In genomic region chr16:4309833-4310266, GRCh38 we compare ENCODE assay signal across 8 cellular contexts. TPM values are rescaled to one million over a fixed set of nuclear protein-coding genes. Genes with fewer than 3 reads are reported as not detected.
A peak's percentile ranks its signal among the peaks of the same experiment; 100 is the strongest.
DNase-seq lines count a peak whose midpoint lies in the region; ATAC-seq, FAIRE-seq and TF ChIP-seq lines count a peak whose summit lies in the region.

No MANE protein-coding gene starts in this region.

- H3K27me3 ChIP-seq in BLaER1 treated with 17β-estradiol and CSF1 and Interleukin-3, amounts not matched to agents 10 nM and 100 nM: peaks cover 19 to 24% (median 21%) of the 10 kb centered on the region in 11 experiments
- H3K27me3 ChIP-seq in HL-60 (ENCODE audit: insufficient read depth, poor library complexity, severe bottlenecking) (peaks cover 12% of the 10 kb centered on the region), GM12878 (replicated peaks in 1 of 2; ENCODE audit: control insufficient read depth in 2 of 2, insufficient read depth in 2 of 2, low read length in 1 of 2) (peaks cover 0 to 6% of the 10 kb centered on the region in 2 experiments; a peak in 1 of 4 replicates)

- no peak for FAIRE-seq in GM12878 (lab: Jason Lieb, UNC)

- TF ChIP-seq RAD21 in GM12878 (IDR thresholded peaks at IDR 0.05; ENCODE audit: insufficient read depth, low read depth, low read length): peak; percentile 56

- intact Hi-C loops in GM12878 (cut with micrococcal nuclease; ENCODE audit: unreplicated experiment): loop anchor here (2.0 to 5.0 kb wide), 4 partner anchors 21 to 647 kb away; partner anchors contain the start of genes SEC14L5 and TFAP4

- peak in 1 of 2 experiments; percentile 57 for DNase-seq in HL-60 (ENCODE audit: low read depth in 1 of 2, low spot score in 1 of 2)
- DNase-seq in T-helper 1 cell: peak in 3 of 5 donors; percentile 35 to 51 (median 45)
- no peak for DNase-seq in GM12878 (ENCODE audit: low read depth, low spot score)
- DNase-seq in immature natural killer cell: peak; percentile 34 to 48 (median 47)
- peak; percentile 35 for DNase-seq in stimulated activated CD8-positive, alpha-beta memory T cell treated with anti-CD3 and anti-CD28 coated beads, Interleukin-12 subunit alpha, Interleukin-12 subunit beta, amount 100 ng/mL, for 4 hours (ENCODE audit: low read depth)

- no TSS peak for BruUV-seq in GM12878 (replicated peaks; lab: Mats Ljungman, UMichigan)

- POLR2A ChIA-PET in GM12878 (lab: Charles Lee): interaction anchor here (0.6 to 1.5 kb wide), 2 partner anchors 56 to 430 kb away, joined by 4 to 7 read pairs; no protein-coding TSS in a partner anchor

- CTCF ChIA-PET in GM12878 (lab: Yijun Ruan, JAX): interaction anchor here (0.8 to 7.8 kb wide), 17 partner anchors 9 to 174 kb away, joined by 3 to 140 read pairs (median 5); partner anchors contain the start of gene CORO7

- SMC1A ChIA-PET in GM12878 (lab: Charles Lee; ENCODE audit: uncharacterized antibody, unreplicated experiment): interaction anchor here (1.0 to 7.6 kb wide), 4 partner anchors 16 to 23 kb away, joined by 3 to 62 read pairs (median 8); no protein-coding TSS in a partner anchor

- H3K9me3 ChIP-seq in BLaER1 treated with 17β-estradiol and CSF1 and Interleukin-3, amounts not matched to agents 10 nM and 100 nM (replicated peaks in 1 of 11): no peaks in the 10 kb centered on the region
- H3K9me3 ChIP-seq in GM12878 (replicated peaks; ENCODE audit: control insufficient read depth, insufficient read depth, low read length): no peaks in the 10 kb centered on the region

- peaks cover 34 to 63% (median 56%) of the 10 kb centered on the region in 10 experiments for H3K4me1 ChIP-seq in BLaER1 treated with 17β-estradiol and CSF1 and Interleukin-3, amounts not matched to agents 10 nM and 100 nM
- H3K4me1 ChIP-seq in GM12878 (ENCODE audit: control insufficient read depth, insufficient read depth, low read length): peaks cover 16% of the 10 kb centered on the region

- 14% methylated on average over 11 of the region's 11 CpGs for WGBS in GM12878 (ENCODE audit: insufficient coverage, insufficient replicate concordance, low lambda C conversion rate, missing lambda C conversion rate)

- peak overlapping the region in 1 of 5 donors; percentile 91 for H3K4me3 Mint-ChIP-seq in immature natural killer cell

- RAD21 ChIA-PET in GM12878 (lab: Charles Lee; ENCODE audit: unreplicated experiment): interaction anchor here (0.6 to 7.0 kb wide), 5 partner anchors 18 to 39 kb away, joined by 3 to 68 read pairs (median 5); partner anchors contain the start of gene TFAP4

- peak; percentile 90 for TF ChIP-seq CTCF in HL-60 (IDR thresholded peaks at IDR 0.05; ENCODE audit: insufficient read depth, low read length)
- peak; percentile 84 to 94 (median 90) for TF ChIP-seq CTCF in GM12878 (IDR thresholded peaks at IDR 0.05 in 2 of 3, conservative IDR thresholded peaks at IDR 0.05 in 1 of 3; ENCODE audit: control insufficient read depth in 2 of 3, extremely low read depth in 1 of 3, insufficient read depth in 1 of 3, low read depth in 3 of 3, low read length in 3 of 3)

- peak; percentile 52 for ATAC-seq in GM12878
- ATAC-seq in GM18909 (IDR thresholded peaks at IDR 0.05; ENCODE audit: poor library complexity, unreplicated experiment): no peak
- ATAC-seq in HG03565 (IDR thresholded peaks at IDR 0.05; ENCODE audit: unreplicated experiment): no peak

- H4K20me1 ChIP-seq in BLaER1 treated with 17β-estradiol and CSF1 and Interleukin-3, amounts not matched to agents 10 nM and 100 nM: peaks cover 0 to 7% (median 0%) of the 10 kb centered on the region in 11 experiments; a peak in 1 of 22 replicates
- no peaks in the 10 kb centered on the region for H4K20me1 ChIP-seq in GM12878 (ENCODE audit: control insufficient read depth, insufficient read depth)

- H3K27ac ChIP-seq in BLaER1 treated with 17β-estradiol and CSF1 and Interleukin-3, amounts not matched to agents 10 nM and 100 nM: peak overlapping the region in 4 of 11 experiments; percentile 8 to 43 (median 16); a peak in 4 of 22 replicates
- H3K27ac ChIP-seq in HL-60 (replicated peaks): no peak overlapping the region
- H3K27ac ChIP-seq in GM12878 (ENCODE audit: control insufficient read depth, insufficient read depth): no peak overlapping the region

- in situ Hi-C loops in GM12878 (cut with MboI): no loop called here

- peaks cover 26 to 28% of the 10 kb centered on the region in 2 donors for H3K4me1 Mint-ChIP-seq in immature natural killer cell

- peak overlapping the region in 7 of 11 experiments; percentile 11 to 95 (median 35); a peak in 10 of 22 replicates for H3K4me2 ChIP-seq in BLaER1 treated with 17β-estradiol and CSF1 and Interleukin-3, amounts not matched to agents 10 nM and 100 nM
- no peak overlapping the region for H3K4me2 ChIP-seq in GM12878 (ENCODE audit: control insufficient read depth, insufficient read depth)

- peaks cover 22% of the 10 kb centered on the region for H3K79me2 ChIP-seq in GM12878 (ENCODE audit: control insufficient read depth, insufficient read depth, low read length)

- H3K36me3 ChIP-seq in BLaER1 treated with 17β-estradiol and CSF1 and Interleukin-3, amounts not matched to agents 10 nM and 100 nM: peaks cover 0 to 13% (median 0%) of the 10 kb centered on the region in 11 experiments; a peak in 5 of 22 replicates
- peaks cover 2 to 3% of the 10 kb centered on the region in 2 experiments; a peak in 1 of 4 replicates for H3K36me3 ChIP-seq in GM12878 (ENCODE audit: control insufficient read depth in 2 of 2, insufficient read depth in 2 of 2, low read length in 1 of 2)

- H3K9ac ChIP-seq in BLaER1 treated with 17β-estradiol and CSF1 and Interleukin-3, amounts not matched to agents 10 nM and 100 nM: no peak overlapping the region; a peak in 1 of 22 replicates
- H3K9ac ChIP-seq in GM12878 (ENCODE audit: control insufficient read depth, insufficient read depth, low read length): no peak overlapping the region

- no peak for TF ChIP-seq POLR2A in GM12878 (IDR thresholded peaks at IDR 0.05; ENCODE audit: low read depth, low read length)

- peaks cover 0 to 4% (median 0%) of the 10 kb centered on the region in 3 donors for H3K36me3 Mint-ChIP-seq in immature natural killer cell

- H3K9me3 Mint-ChIP-seq in immature natural killer cell: peaks cover 0 to 2% (median 0%) of the 10 kb centered on the region in 6 donors

- no peak for TF ChIP-seq EP300 in GM12878 (IDR thresholded peaks at IDR 0.05; ENCODE audit: borderline replicate concordance in 1 of 2, control insufficient read depth in 1 of 2, low read depth in 2 of 2, low read length in 2 of 2)

- H3K27ac Mint-ChIP-seq in immature natural killer cell: peak overlapping the region in 4 of 6 donors; percentile 34 to 79 (median 63)

- H2AFZ ChIP-seq in GM12878 (ENCODE audit: control insufficient read depth, low read depth, low read length): peak overlapping the region; percentile 52

- no peak overlapping the region for H3K4me3 ChIP-seq in BLaER1 treated with 17β-estradiol and CSF1 and Interleukin-3, amounts not matched to agents 10 nM and 100 nM
- no peak overlapping the region for H3K4me3 ChIP-seq in HL-60 (replicated peaks; ENCODE audit: insufficient read depth, low read length)
- no peak overlapping the region for H3K4me3 ChIP-seq in GM12878

- H3K27me3 Mint-ChIP-seq in immature natural killer cell (ENCODE audit: low read depth in 3 of 3): peaks cover 10 to 18% (median 11%) of the 10 kb centered on the region in 3 donors

RNA-seq across cellular contexts. Expression of gene GLIS2, which starts 6.0 kb away (rescaled TPM):
- 1.1 and 1.2 TPM in 2 replicates for total RNA-seq in GM12878 (2013; cell fraction: nucleolus; rRNA removed)
- total RNA-seq in GM12878 (2014; rRNA removed): 0.06 TPM in 1 of 2 replicates, not detected in the other
- total RNA-seq in GM12878 (2014; rRNA removed; fragmentation: Illumina TruSeq; extraction: Trizol): not detected in 2 replicates
- total RNA-seq in GM12878 (2021): 0.51 and 0.61 TPM in 2 replicates
- polyA plus RNA-seq in GM12878 (2011; ENCODE audit: low read depth): 0.16 TPM
- 0.37 and 0.64 TPM in 2 replicates for polyA plus RNA-seq in GM12878 (2011; rRNA removed)
- polyA plus RNA-seq in GM12878 (2011; cell fraction: cytosol; rRNA removed): 1.1 and 1.5 TPM in 2 replicates
- 5.1 and 6.2 TPM in 2 replicates for polyA plus RNA-seq in GM12878 (2011; cell fraction: nucleus; rRNA removed)
- polyA plus RNA-seq in GM12878 (2012): 0.67 and 0.83 TPM in 2 replicates
- polyA plus RNA-seq in GM12878 (2014; fragmentation: Illumina TruSeq; extraction: Trizol): 0.03 TPM in 1 of 2 replicates, not detected in the other
- not detected for polyA plus RNA-seq in GM12878 (2014; fragmentation: Nextera tagmentation; extraction: Ambion mirVana)
- polyA plus RNA-seq in GM12878 (2014; rRNA removed): 0.14 and 0.25 TPM in 2 replicates
- polyA plus RNA-seq in GM12878 (2016; fragmentation: Nextera tagmentation; extraction: Ambion mirVana): under 1 TPM in 1 of 2 experiments, not detected in 1; 0.21 TPM
- polyA minus RNA-seq in GM12878 (2011; rRNA and poly(A)+ RNA removed): 0.88 and 2.1 TPM in 2 replicates
- 2.7 and 3.5 TPM in 2 replicates for polyA minus RNA-seq in GM12878 (2011; cell fraction: cytosol; rRNA and poly(A)+ RNA removed)
- 0.73 and 1.6 TPM in 2 replicates for polyA minus RNA-seq in GM12878 (2011; cell fraction: nucleus; rRNA and poly(A)+ RNA removed)
- not detected for polyA plus RNA-seq in immature natural killer cell

RNA-seq across cellular contexts. Expression of gene TFAP4, which starts 37.0 kb away (rescaled TPM):
- 10.7 and 12.2 TPM in 2 replicates for total RNA-seq in GM12878 (2013; cell fraction: nucleolus; rRNA removed)
- total RNA-seq in GM12878 (2014; rRNA removed): 14.8 and 19.9 TPM in 2 replicates
- total RNA-seq in GM12878 (2014; rRNA removed; fragmentation: Illumina TruSeq; extraction: Trizol): 10.0 and 11.9 TPM in 2 replicates
- total RNA-seq in GM12878 (2021): 25.2 and 26.0 TPM in 2 replicates
- 3.7 TPM for polyA plus RNA-seq in GM12878 (2011; ENCODE audit: low read depth)
- polyA plus RNA-seq in GM12878 (2011; rRNA removed): 3.0 and 9.8 TPM in 2 replicates
- 6.1 and 10.7 TPM in 2 replicates for polyA plus RNA-seq in GM12878 (2011; cell fraction: cytosol; rRNA removed)
- 13.3 and 20.0 TPM in 2 replicates for polyA plus RNA-seq in GM12878 (2011; cell fraction: nucleus; rRNA removed)
- 9.6 and 10.1 TPM in 2 replicates for polyA plus RNA-seq in GM12878 (2012)
- polyA plus RNA-seq in GM12878 (2014; fragmentation: Illumina TruSeq; extraction: Trizol): 2.8 and 7.0 TPM in 2 replicates
- under 1 TPM; 0.14 to 0.27 TPM for polyA plus RNA-seq in GM12878 (2014; fragmentation: Nextera tagmentation; extraction: Ambion mirVana)
- polyA plus RNA-seq in GM12878 (2014; rRNA removed): 18.2 and 24.8 TPM in 2 replicates
- polyA plus RNA-seq in GM12878 (2016; fragmentation: Nextera tagmentation; extraction: Ambion mirVana): 1 to 10 TPM; 4.2 to 4.7 TPM
- polyA minus RNA-seq in GM12878 (2011; rRNA and poly(A)+ RNA removed): 19.7 and 30.8 TPM in 2 replicates
- 9.9 and 13.9 TPM in 2 replicates for polyA minus RNA-seq in GM12878 (2011; cell fraction: cytosol; rRNA and poly(A)+ RNA removed)
- 6.2 and 10.3 TPM in 2 replicates for polyA minus RNA-seq in GM12878 (2011; cell fraction: nucleus; rRNA and poly(A)+ RNA removed)
- under 1 TPM; 0.16 to 0.69 (median 0.41) TPM for polyA plus RNA-seq in immature natural killer cell

RNA-seq across cellular contexts. Expression of gene PAM16, which starts 41.3 kb away (rescaled TPM):
- 21.2 and 24.9 TPM in 2 replicates for total RNA-seq in GM12878 (2013; cell fraction: nucleolus; rRNA removed)
- 50.2 and 55.4 TPM in 2 replicates for total RNA-seq in GM12878 (2014; rRNA removed)
- total RNA-seq in GM12878 (2014; rRNA removed; fragmentation: Illumina TruSeq; extraction: Trizol): 17.8 and 18.5 TPM in 2 replicates
- 54.9 and 61.6 TPM in 2 replicates for total RNA-seq in GM12878 (2021)
- 39.3 TPM for polyA plus RNA-seq in GM12878 (2011; ENCODE audit: low read depth)
- 22.5 and 32.8 TPM in 2 replicates for polyA plus RNA-seq in GM12878 (2011; rRNA removed)
- 58.1 and 79.3 TPM in 2 replicates for polyA plus RNA-seq in GM12878 (2011; cell fraction: cytosol; rRNA removed)
- polyA plus RNA-seq in GM12878 (2011; cell fraction: nucleus; rRNA removed): 47.2 and 67.5 TPM in 2 replicates
- polyA plus RNA-seq in GM12878 (2012): 37.2 and 40.1 TPM in 2 replicates
- polyA plus RNA-seq in GM12878 (2014; fragmentation: Illumina TruSeq; extraction: Trizol): 8.4 and 20.7 TPM in 2 replicates
- polyA plus RNA-seq in GM12878 (2014; fragmentation: Nextera tagmentation; extraction: Ambion mirVana): 10 to 100 TPM; 20.8 to 48.1 TPM
- polyA plus RNA-seq in GM12878 (2014; rRNA removed): 94.3 and 100 TPM in 2 replicates
- 10 to 100 TPM; 72.8 to 78.7 TPM for polyA plus RNA-seq in GM12878 (2016; fragmentation: Nextera tagmentation; extraction: Ambion mirVana)
- polyA minus RNA-seq in GM12878 (2011; rRNA and poly(A)+ RNA removed): 8.5 and 14.6 TPM in 2 replicates
- polyA minus RNA-seq in GM12878 (2011; cell fraction: cytosol; rRNA and poly(A)+ RNA removed): 7.2 and 14.3 TPM in 2 replicates
- 5.3 and 10.8 TPM in 2 replicates for polyA minus RNA-seq in GM12878 (2011; cell fraction: nucleus; rRNA and poly(A)+ RNA removed)
- 10 to 100 TPM; 32.9 to 61.6 (median 36.3) TPM for polyA plus RNA-seq in immature natural killer cell
